ENCODE assay signal across 14 cellular contexts in genomic region chr12:30797689-30798088, GRCh38. TPM values are rescaled to one million over a fixed set of nuclear protein-coding genes. Genes with fewer than 3 reads are reported as not detected.
A peak's percentile ranks its signal among the peaks of the same experiment; 100 is the strongest.
DNase-seq lines count a peak whose midpoint lies in the region; ATAC-seq and TF ChIP-seq lines count a peak whose summit lies in the region.
"Had no signal": no experiment of that assay in that cellular context is flagged by ENCODE, and none has a peak within 500 bp of the region (broad histone marks: within the 10 kb centered on the region; RNA-seq: fewer than 3 reads in every experiment).

No MANE protein-coding gene starts in this region.

- no peak overlapping the region for H2AFZ ChIP-seq in mammary epithelial cell (ENCODE audit: low read depth, low read length)

- H3K27me3 ChIP-seq in mammary epithelial cell (ENCODE audit: insufficient read depth, low read length) (no peaks in the 10 kb centered on the region), transverse colon (peaks cover 44% of the 10 kb centered on the region), lower lobe of right lung (ENCODE audit: low read depth) (peaks cover 26% of the 10 kb centered on the region)
- H3K27me3 ChIP-seq: adrenal gland, uterus had no signal

- H3K9ac ChIP-seq in mammary epithelial cell (ENCODE audit: insufficient read depth, low read length), result no peak overlapping the region
- H3K9ac ChIP-seq: BLaER1 had no signal

- H3K36me3 ChIP-seq in mammary epithelial cell (ENCODE audit: insufficient read depth, low read length), result peaks cover 17% of the 10 kb centered on the region
- H3K36me3 ChIP-seq in transverse colon, result no peaks in the 10 kb centered on the region
- H3K36me3 ChIP-seq in lower lobe of right lung, result no peaks in the 10 kb centered on the region
- H3K36me3 ChIP-seq: adrenal gland, BLaER1, prostate gland, uterus had no signal

- no peak for TF ChIP-seq CTCF in MCF 10A (IDR thresholded peaks at IDR 0.05; ENCODE audit: unreplicated experiment)
- TF ChIP-seq CTCF in mammary epithelial cell (conservative IDR thresholded peaks at IDR 0.05 in 1 of 2, IDR thresholded peaks at IDR 0.05 in 1 of 2; ENCODE audit: extremely low read depth in 1 of 2, insufficient read depth in 1 of 2, low read depth in 1 of 2, low read length in 2 of 2), result peak in 1 of 2 donors; percentile 10
- TF ChIP-seq CTCF in glutamatergic neuron (IDR thresholded peaks at IDR 0.05; ENCODE audit: partially characterized antibody, unreplicated experiment), result peak; percentile 21
- TF ChIP-seq CTCF in transverse colon (IDR thresholded peaks at IDR 0.05), result no peak
- TF ChIP-seq CTCF in lower lobe of right lung (IDR thresholded peaks at IDR 0.05), result no peak
- no peak for TF ChIP-seq CTCF in GM10266 (IDR thresholded peaks at IDR 0.05; ENCODE audit: control insufficient read depth, insufficient read depth, low read depth, missing control alignments)

- no peaks in the 10 kb centered on the region for H4K20me1 ChIP-seq in mammary epithelial cell (ENCODE audit: insufficient read depth, low read length)

- intact Hi-C loops in MCF 10A (cut with micrococcal nuclease) (no loop called here), mammary epithelial cell (cut with micrococcal nuclease) (loop anchor here (2.0 kb wide), 1 partner anchor 71 kb away; no protein-coding TSS in a partner anchor), transverse colon (cut with DNase I; ENCODE audit: low total_unique reads) (no loop called here), lower lobe of right lung (cut with DNase I) (no loop called here)

- BruUV-seq in MCF 10A (replicated peaks; lab: Mats Ljungman, UMichigan), result no TSS peak
- no TSS peak for BruUV-seq in mammary epithelial cell (replicated peaks; lab: Mats Ljungman, UMichigan)

- H3K4me3 Mint-ChIP-seq in MCF 10A (ENCODE audit: unreplicated experiment), result peak overlapping the region; percentile 79
- peak overlapping the region; percentile 77 for H3K4me3 Mint-ChIP-seq in T-helper 17 cell
- peak overlapping the region; percentile 39 for H3K4me3 Mint-ChIP-seq in glutamatergic neuron (ENCODE audit: unreplicated experiment)

- no peak overlapping the region for H3K4me2 ChIP-seq in mammary epithelial cell (ENCODE audit: insufficient read depth, low read depth, low read length)
- H3K4me2 ChIP-seq: BLaER1 had no signal

- H3K36me3 Mint-ChIP-seq in MCF 10A (ENCODE audit: insufficient read depth, unreplicated experiment) (peaks cover 12% of the 10 kb centered on the region), T-helper 17 cell (ENCODE audit: low read depth) (peaks cover 2% of the 10 kb centered on the region), glutamatergic neuron (ENCODE audit: unreplicated experiment) (peaks cover 3% of the 10 kb centered on the region)

- ATAC-seq in T-helper 17 cell (no peak), lower lobe of right lung (no peak), HG03378 (IDR thresholded peaks at IDR 0.05; ENCODE audit: unreplicated experiment) (no peak)

- H3K4me3 ChIP-seq in mammary epithelial cell (replicated peaks in 1 of 3; ENCODE audit: insufficient read depth in 1 of 3, low read depth in 2 of 3, low read length in 3 of 3) (no peak overlapping the region), transverse colon (no peak overlapping the region), lower lobe of right lung (no peak overlapping the region)
- H3K4me3 ChIP-seq: BLaER1 had no signal

- dilution Hi-C loops in mammary epithelial cell (cut with HindIII; ENCODE audit: low sequenced_read_pairs), result no loop called here

- no peak for TF ChIP-seq EP300 in transverse colon (IDR thresholded peaks at IDR 0.05; ENCODE audit: low read depth)

- H3K4me1 ChIP-seq in mammary epithelial cell (ENCODE audit: insufficient read depth, low read length), result peaks cover 35% of the 10 kb centered on the region
- H3K4me1 ChIP-seq in transverse colon, result peaks cover 0 to 16% (median 12%) of the 10 kb centered on the region in 4 donors
- H3K4me1 ChIP-seq in lower lobe of right lung, result peaks cover 20% of the 10 kb centered on the region
- H3K4me1 ChIP-seq: prostate gland, uterus had no signal

- H3K27ac ChIP-seq in mammary epithelial cell (ENCODE audit: insufficient read depth, low read depth, low read length) (no peak overlapping the region), transverse colon (no peak overlapping the region), lower lobe of right lung (no peak overlapping the region)
- H3K27ac ChIP-seq: BLaER1, prostate gland, uterus had no signal

- H3K27me3 Mint-ChIP-seq in MCF 10A (ENCODE audit: insufficient read depth, unreplicated experiment) (no peaks in the 10 kb centered on the region), T-helper 17 cell (peaks cover 62% of the 10 kb centered on the region), glutamatergic neuron (ENCODE audit: unreplicated experiment) (peaks cover 11% of the 10 kb centered on the region)

- CTCF ChIA-PET in MCF 10A (lab: Yijun Ruan, JAX), result interaction anchor here (5.3 to 6.2 kb wide), 2 partner anchors 10 to 43 kb away, joined by 26 to 37 read pairs; partner anchors contain the start of gene CAPRIN2
- CTCF ChIA-PET in mammary epithelial cell (lab: Charles Lee; ENCODE audit: low non-redundant PET), result no interaction called here

- H3K9me3 ChIP-seq in mammary epithelial cell (replicated peaks; ENCODE audit: insufficient read depth, low read length), result no peaks in the 10 kb centered on the region
- no peaks in the 10 kb centered on the region for H3K9me3 ChIP-seq in T-helper 17 cell (ENCODE audit: control insufficient read depth, low read length, poor library complexity, severe bottlenecking)
- H3K9me3 ChIP-seq in transverse colon, result no peaks in the 10 kb centered on the region
- no peaks in the 10 kb centered on the region for H3K9me3 ChIP-seq in lower lobe of right lung
- H3K9me3 ChIP-seq: adrenal gland, prostate gland, uterus had no signal

- H3K9me3 Mint-ChIP-seq in MCF 10A (ENCODE audit: unreplicated experiment) (no peaks in the 10 kb centered on the region), glutamatergic neuron (ENCODE audit: unreplicated experiment) (no peaks in the 10 kb centered on the region)
- H3K9me3 Mint-ChIP-seq: dendritic cell treated with granulocyte-macrophage colony-stimulating factor and Interleukin-4, amounts not matched to agents 40 ng/mL and 50 ng/mL, for 4 days had no signal

- DNase-seq in MCF 10A (ENCODE audit: unreplicated experiment) (peak; percentile 9), mammary epithelial cell (no peak), T-helper 17 cell (no peak), glutamatergic neuron (no peak), transverse colon (no peak), lower lobe of right lung (no peak), GM10266 (ENCODE audit: extremely low spot score) (no peak)
- DNase-seq: adrenal gland; stimulated activated CD4-positive, alpha-beta T cell treated with anti-CD3 and anti-CD28 coated beads, Interleukin-2, amount 100 ng/mL, for 24 hours; uterus had no signal

- H3K27ac Mint-ChIP-seq in MCF 10A (ENCODE audit: low read depth, unreplicated experiment) (peak overlapping the region; percentile 67), T-helper 17 cell (no peak overlapping the region), glutamatergic neuron (ENCODE audit: unreplicated experiment) (no peak overlapping the region)
- H3K27ac Mint-ChIP-seq: dendritic cell treated with granulocyte-macrophage colony-stimulating factor and Interleukin-4, amounts not matched to agents 40 ng/mL and 50 ng/mL, for 4 days had no signal

- POLR2A ChIA-PET in MCF 10A (lab: Yijun Ruan, JAX), result interaction anchor here (4.4 kb wide), 1 partner anchor 43 kb away, joined by 81 read pairs; the partner anchor contains the start of gene CAPRIN2

- H3K79me2 ChIP-seq in mammary epithelial cell (ENCODE audit: insufficient read depth, low read length), result peaks cover 5% of the 10 kb centered on the region

- in situ Hi-C loops in mammary epithelial cell (cut with MboI; ENCODE audit: low sequenced_read_pairs in 2 of 2), result no loop called here
- in situ Hi-C loops in transverse colon (cut with MboI; ENCODE audit: low pct_ligation_motif_present in 1 of 4, low pct_unique_long_range_greater_than_20kb in 1 of 4, low sequenced_read_pairs in 3 of 4), result no loop called here

- no peak for TF ChIP-seq POLR2A in transverse colon (IDR thresholded peaks at IDR 0.05)

- WGBS in mammary epithelial cell (ENCODE audit: low coverage, missing lambda C conversion rate), result 100% methylated on average over 4 of the region's 4 CpGs
- WGBS in transverse colon (ENCODE audit: low coverage in 1 of 2), 2 donors, result 90 to 93% methylated on average over 3 to 4 of the region's 4 CpGs

- H3K4me1 Mint-ChIP-seq in MCF 10A (ENCODE audit: insufficient read depth, unreplicated experiment) (peaks cover 35% of the 10 kb centered on the region), T-helper 17 cell (peaks cover 13% of the 10 kb centered on the region), glutamatergic neuron (ENCODE audit: low read depth, unreplicated experiment) (peaks cover 3% of the 10 kb centered on the region)

RNA-seq across cellular contexts. Expression of gene CAPRIN2, which starts 42.9 kb away (rescaled TPM):
- total RNA-seq in MCF 10A (2022) (33.0 and 33.3 TPM in 2 replicates), mammary epithelial cell (10 to 100 TPM; 17.2 to 38.0 TPM), T-helper 17 cell (10 to 100 TPM; 19.1 to 28.5 TPM), glutamatergic neuron (ENCODE audit: unreplicated experiment) (36.5 TPM), transverse colon (100 to 1,000 TPM in 1 of 4 donors, 10 to 100 TPM in 3; 24.7 to 322 (median 42.5) TPM), lower lobe of right lung (20.4 TPM)
- 10.7 TPM for polyA plus RNA-seq in mammary epithelial cell
- 1.7 TPM for polyA minus RNA-seq in mammary epithelial cell
